In genomic region chr19:21492932-21493906, GRCh38 we compare ENCODE assay signal across 19 cellular contexts.
"Had no signal": no experiment of that assay in that cellular context is flagged by ENCODE, and none has a peak within 500 bp of the region (broad histone marks: within the 10 kb centered on the region; RNA-seq: fewer than 3 reads in every experiment).

No MANE protein-coding gene starts in this region.

- H3K4me1 ChIP-seq: ascending aorta, parathyroid adenoma, tibial nerve had no signal

- H3K27ac ChIP-seq: ascending aorta, dorsolateral prefrontal cortex, parathyroid adenoma, SK-N-MC, tibial nerve had no signal

- H3K4me1 Mint-ChIP-seq: activated CD4-positive, alpha-beta T cell treated with anti-CD3 and anti-CD28 coated beads, Interleukin-2, amount 10 ng/mL, durations not matched to agents 7 days and 5 days; activated naive CD8-positive, alpha-beta T cell treated with anti-CD3 and anti-CD28 coated beads, Interleukin-2, amount 50 U/mL, for 24 hours; activated T-helper 17 cell treated with anti-CD3 and anti-CD28 coated beads, Interleukin-2, amount 50 U/mL, for 72 hours; neural crest cell had no signal

- H3K4me3 ChIP-seq: ascending aorta, dorsolateral prefrontal cortex, SK-N-MC, skin epidermis, tibial nerve had no signal

- ATAC-seq: activated naive CD8-positive, alpha-beta T cell treated with anti-CD3 and anti-CD28 coated beads, Interleukin-2, amount 50 U/mL, for 24 hours; activated T-helper 17 cell treated with anti-CD3 and anti-CD28 coated beads, Interleukin-2, amount 50 U/mL, for 72 hours had no signal

- H3K9me3 Mint-ChIP-seq: activated naive CD4-positive, alpha-beta T cell treated with anti-CD3 and anti-CD28 coated beads for 36 hours; activated T-helper 17 cell treated with anti-CD3 and anti-CD28 coated beads, Interleukin-2, amount 50 U/mL, for 72 hours had no signal

- H3K27me3 ChIP-seq: ascending aorta, dorsolateral prefrontal cortex, tibial nerve had no signal

- DNase-seq: activated CD4-positive, alpha-beta T cell treated with anti-CD3 and anti-CD28 coated beads, Interleukin-2, amount 10 ng/mL, durations not matched to agents 7 days and 5 days; activated naive CD4-positive, alpha-beta T cell treated with anti-CD3 and anti-CD28 coated beads for 36 hours; activated naive CD8-positive, alpha-beta T cell treated with anti-CD3 and anti-CD28 coated beads, Interleukin-2, amount 50 U/mL, for 24 hours; dorsolateral prefrontal cortex; erythroblast; hypothalamus; kidney; retina; stimulated activated CD4-positive, alpha-beta T cell treated with anti-CD3 and anti-CD28 coated beads, Interleukin-4, amount 100 ng/mL, for 4 hours; stimulated activated CD8-positive, alpha-beta memory T cell treated with anti-CD3 and anti-CD28 coated beads, Interleukin-4, amount 100 ng/mL, for 48 hours; stimulated activated naive CD4-positive, alpha-beta T cell treated with Interleukin-2 at 50 U/mL for 16 hours; substantia nigra had no signal

- H3K36me3 ChIP-seq: ascending aorta, tibial nerve had no signal

- H3K27ac Mint-ChIP-seq: activated CD4-positive, alpha-beta T cell treated with anti-CD3 and anti-CD28 coated beads, Interleukin-2, amount 10 ng/mL, durations not matched to agents 7 days and 5 days; activated naive CD4-positive, alpha-beta T cell treated with anti-CD3 and anti-CD28 coated beads for 36 hours; activated naive CD8-positive, alpha-beta T cell treated with anti-CD3 and anti-CD28 coated beads, Interleukin-2, amount 50 U/mL, for 24 hours; activated T-helper 17 cell treated with anti-CD3 and anti-CD28 coated beads, Interleukin-2, amount 50 U/mL, for 72 hours had no signal

- H3K4me3 Mint-ChIP-seq: activated CD4-positive, alpha-beta T cell treated with anti-CD3 and anti-CD28 coated beads, Interleukin-2, amount 10 ng/mL, durations not matched to agents 7 days and 5 days; activated naive CD4-positive, alpha-beta T cell treated with anti-CD3 and anti-CD28 coated beads for 36 hours; activated naive CD8-positive, alpha-beta T cell treated with anti-CD3 and anti-CD28 coated beads, Interleukin-2, amount 50 U/mL, for 24 hours; activated T-helper 17 cell treated with anti-CD3 and anti-CD28 coated beads, Interleukin-2, amount 50 U/mL, for 72 hours; neural crest cell had no signal

- H3K9me3 ChIP-seq: ascending aorta, tibial nerve had no signal

- H3K27me3 Mint-ChIP-seq: activated CD4-positive, alpha-beta T cell treated with anti-CD3 and anti-CD28 coated beads, Interleukin-2, amount 10 ng/mL, durations not matched to agents 7 days and 5 days; activated naive CD8-positive, alpha-beta T cell treated with anti-CD3 and anti-CD28 coated beads, Interleukin-2, amount 50 U/mL, for 24 hours; activated T-helper 17 cell treated with anti-CD3 and anti-CD28 coated beads, Interleukin-2, amount 50 U/mL, for 72 hours had no signal
